14 cellular contexts compared by ENCODE assay signal in the genomic region with DNA sequence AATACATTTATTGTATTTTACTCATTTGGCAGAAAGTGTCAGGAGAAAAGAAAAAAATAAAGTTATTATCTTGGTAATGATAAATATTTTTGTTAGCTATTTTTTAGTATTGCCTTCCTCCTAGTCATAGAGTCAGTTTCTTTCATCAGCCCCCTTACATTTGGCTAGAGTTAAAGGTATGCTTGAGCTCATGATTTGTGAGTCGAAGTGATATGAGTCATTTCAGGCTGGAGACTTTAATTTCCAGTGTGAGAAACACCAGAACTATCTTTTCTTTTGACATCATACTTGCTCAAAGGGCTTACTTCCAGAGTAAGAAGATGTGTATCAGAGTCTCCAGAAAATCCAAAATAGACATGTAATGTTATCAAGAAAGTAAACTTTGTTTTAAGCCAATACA.
"Had no signal": no experiment of that assay in that cellular context is flagged by ENCODE, and none has a peak within 500 bp of the region (broad histone marks: within the 10 kb centered on the region; RNA-seq: fewer than 3 reads in every experiment).

No MANE protein-coding gene starts in this region.

- H3K27me3 ChIP-seq: cardiac muscle cell, colonic mucosa, heart left ventricle had no signal

- H3K27ac ChIP-seq: cardiac muscle cell, colonic mucosa, heart left ventricle, psoas muscle, thoracic aorta had no signal

- H3K4me1 ChIP-seq: colonic mucosa, heart left ventricle, psoas muscle had no signal

- DNase-seq: colonic mucosa; effector CD4-positive, alpha-beta T cell; foreskin melanocyte; heart left ventricle; left ventricle myocardium superior; mesendoderm; psoas muscle; stimulated activated CD4-positive, alpha-beta T cell treated with anti-CD3 and anti-CD28 coated beads, Interleukin-12 subunit alpha, Interleukin-12 subunit beta, amount 100 ng/mL, for 4 hours; stimulated activated CD4-positive, alpha-beta T cell treated with anti-CD3 and anti-CD28 coated beads, Interleukin-4, amount 100 ng/mL, for 1 hour; stimulated activated CD8-positive, alpha-beta memory T cell treated with anti-CD3 and anti-CD28 coated beads, Interleukin-4, amount 100 ng/mL, for 48 hours; T-helper 17 cell had no signal

- H3K36me3 ChIP-seq: cardiac muscle cell, colonic mucosa, heart left ventricle, thoracic aorta had no signal

- ATAC-seq: heart left ventricle, left ventricle myocardium superior, psoas muscle, sciatic nerve, T-helper 17 cell had no signal

- H3K4me3 ChIP-seq: cardiac muscle cell, colonic mucosa, heart left ventricle, psoas muscle, thoracic aorta had no signal

- H3K9me3 ChIP-seq: colonic mucosa, psoas muscle, thoracic aorta had no signal
